ENCODE assay signal across 29 cellular contexts in the genomic region with DNA sequence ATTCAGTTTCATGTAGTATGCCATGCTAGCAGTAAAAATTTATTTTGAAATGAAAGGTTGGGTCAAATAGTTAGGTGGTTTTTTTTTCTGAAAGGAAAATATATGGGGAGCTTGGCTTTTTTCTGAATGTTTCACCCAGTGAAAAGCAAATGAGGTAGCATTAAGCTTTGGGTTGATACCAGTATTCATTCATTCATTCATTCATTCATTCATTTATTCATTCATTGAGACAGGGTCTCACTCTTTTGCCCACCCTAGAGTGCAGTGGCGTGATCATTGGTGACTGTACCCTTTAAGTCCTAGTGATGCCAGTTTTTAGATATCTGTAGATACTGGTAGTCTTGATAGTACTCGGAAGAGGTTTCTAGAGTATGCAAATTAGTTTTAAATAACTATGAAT.
"Had no signal": no experiment of that assay in that cellular context is flagged by ENCODE, and none has a peak within 500 bp of the region (broad histone marks: within the 10 kb centered on the region; RNA-seq: fewer than 3 reads in every experiment).

No MANE protein-coding gene starts in this region.

- H3K4me3 ChIP-seq: stomach, suprapubic skin, testis, thoracic aorta, thyroid gland, tibial artery, tibial nerve, transverse colon, upper lobe of left lung, upper lobe of right lung, uterus, vagina had no signal

- H3K36me3 ChIP-seq: thyroid gland, transverse colon, uterus had no signal

- FAIRE-seq: urothelium cell line had no signal

- H3K9me3 ChIP-seq: stomach, suprapubic skin, testis, thoracic aorta, thyroid gland, tibial artery, tibial nerve, transverse colon, upper lobe of left lung, upper lobe of right lung, uterus, vagina had no signal

- H3K4me3 Mint-ChIP-seq: stimulated activated effector memory CD8-positive, alpha-beta T cell treated with anti-CD3 and anti-CD28 coated beads, Interleukin-12 subunit alpha, Interleukin-12 subunit beta, amount 100 ng/mL, for 72 hours; stimulated activated memory B cell treated with anti-CD40 and anti-IgM and Interleukin-4, amounts not matched to agents 10 μg/mL and 1 μg/mL and 100 μg/mL, for 72 hours; stimulated activated naive B cell treated with anti-CD40 and anti-IgM and Interleukin-4, amounts not matched to agents 10 μg/mL and 1 μg/mL and 100 μg/mL, for 72 hours; stimulated activated naive CD8-positive, alpha-beta T cell treated with anti-CD3 and anti-CD28 coated beads, Interleukin-15, amount 100 ng/mL, for 72 hours; stimulated activated naive CD8-positive, alpha-beta T cell treated with anti-CD3 and anti-CD28 coated beads, Interleukin-15, Interleukin-2, amounts not matched to agents 100 ng/mL and 50 ng/mL, for 24 hours; type B pancreatic cell had no signal

- H3K27ac Mint-ChIP-seq: stimulated activated effector memory CD8-positive, alpha-beta T cell treated with anti-CD3 and anti-CD28 coated beads, Interleukin-12 subunit alpha, Interleukin-12 subunit beta, amount 100 ng/mL, for 72 hours; stimulated activated memory B cell treated with anti-CD40 and anti-IgM and Interleukin-4, amounts not matched to agents 10 μg/mL and 1 μg/mL and 100 μg/mL, for 72 hours; stimulated activated naive B cell treated with anti-CD40 and anti-IgM and Interleukin-4, amounts not matched to agents 10 μg/mL and 1 μg/mL and 100 μg/mL, for 72 hours; stimulated activated naive CD8-positive, alpha-beta T cell treated with anti-CD3 and anti-CD28 coated beads, Interleukin-15, amount 100 ng/mL, for 72 hours; stimulated activated naive CD8-positive, alpha-beta T cell treated with anti-CD3 and anti-CD28 coated beads, Interleukin-15, Interleukin-2, amounts not matched to agents 100 ng/mL and 50 ng/mL, for 24 hours; type B pancreatic cell had no signal

- ATAC-seq: stimulated activated effector memory CD8-positive, alpha-beta T cell treated with anti-CD3 and anti-CD28 coated beads, Interleukin-12 subunit alpha, Interleukin-12 subunit beta, amount 100 ng/mL, for 72 hours; stimulated activated memory B cell treated with anti-CD40 and anti-IgM and Interleukin-4, amounts not matched to agents 10 μg/mL and 1 μg/mL and 100 μg/mL, for 72 hours; stimulated activated naive B cell treated with anti-CD40 and anti-IgM and Interleukin-4, amounts not matched to agents 10 μg/mL and 1 μg/mL and 100 μg/mL, for 72 hours; stimulated activated naive CD8-positive, alpha-beta T cell treated with anti-CD3 and anti-CD28 coated beads, Interleukin-15, amount 100 ng/mL, for 72 hours; stimulated activated naive CD8-positive, alpha-beta T cell treated with anti-CD3 and anti-CD28 coated beads, Interleukin-15, Interleukin-2, amounts not matched to agents 100 U/mL and 50 U/mL, for 24 hours; upper lobe of right lung had no signal

- H3K4me1 ChIP-seq: stomach, suprapubic skin, testis, tibial artery, tibial nerve, transverse colon, upper lobe of left lung, upper lobe of right lung, uterus, vagina had no signal

- DNase-seq: stimulated activated CD4-positive, alpha-beta T cell treated with anti-CD3 and anti-CD28 coated beads, Interleukin-2, amount 100 ng/mL, for 48 hours; stimulated activated CD4-positive, alpha-beta T cell treated with anti-CD3 and anti-CD28 coated beads, Interleukin-4, amount 100 ng/mL, for 1 hour; stimulated activated CD4-positive, alpha-beta T cell treated with anti-CD3 and anti-CD28 coated beads, Interleukin-4, amount 100 ng/mL, for 24 hours; stimulated activated CD4-positive, alpha-beta T cell treated with anti-CD3 and anti-CD28 coated beads, Interleukin-4, amount 100 ng/mL, for 4 hours; stimulated activated CD8-positive, alpha-beta memory T cell treated with anti-CD3 and anti-CD28 coated beads, Interleukin-4, amount 100 ng/mL, for 48 hours; stimulated activated naive B cell treated with anti-CD40 and anti-IgM and Interleukin-4, amounts not matched to agents 10 μg/mL and 1 μg/mL and 100 μg/mL, for 72 hours; stimulated activated naive CD4-positive, alpha-beta T cell; stimulated activated naive CD4-positive, alpha-beta T cell treated with Interleukin-2 at 50 U/mL for 16 hours; stimulated activated naive CD8-positive, alpha-beta T cell treated with anti-CD3 and anti-CD28 coated beads, Interleukin-15, amount 100 ng/mL, for 72 hours; stimulated activated naive CD8-positive, alpha-beta T cell treated with anti-CD3 and anti-CD28 coated beads, Interleukin-15, Interleukin-2, amounts not matched to agents 100 U/mL and 50 U/mL, for 24 hours; stomach; substantia nigra; testis; thyroid gland; tibial artery; transverse colon; trophoblast cell; upper lobe of left lung; upper lobe of right lung; uterus had no signal

- H3K27me3 Mint-ChIP-seq: stimulated activated memory B cell treated with anti-CD40 and anti-IgM and Interleukin-4, amounts not matched to agents 10 μg/mL and 1 μg/mL and 100 μg/mL, for 72 hours; stimulated activated naive B cell treated with anti-CD40 and anti-IgM and Interleukin-4, amounts not matched to agents 10 μg/mL and 1 μg/mL and 100 μg/mL, for 72 hours; stimulated activated naive CD8-positive, alpha-beta T cell treated with anti-CD3 and anti-CD28 coated beads, Interleukin-15, amount 100 ng/mL, for 72 hours; stimulated activated naive CD8-positive, alpha-beta T cell treated with anti-CD3 and anti-CD28 coated beads, Interleukin-15, Interleukin-2, amounts not matched to agents 100 ng/mL and 50 ng/mL, for 24 hours; type B pancreatic cell had no signal

- H3K27ac ChIP-seq: stomach, suprapubic skin, testis, thoracic aorta, thyroid gland, tibial artery, tibial nerve, transverse colon, upper lobe of left lung, upper lobe of right lung, uterus, vagina had no signal

- H3K9me3 Mint-ChIP-seq: stimulated activated effector memory CD8-positive, alpha-beta T cell treated with anti-CD3 and anti-CD28 coated beads, Interleukin-12 subunit alpha, Interleukin-12 subunit beta, amount 100 ng/mL, for 72 hours; stimulated activated memory B cell treated with anti-CD40 and anti-IgM and Interleukin-4, amounts not matched to agents 10 μg/mL and 1 μg/mL and 100 μg/mL, for 72 hours; stimulated activated naive B cell treated with anti-CD40 and anti-IgM and Interleukin-4, amounts not matched to agents 10 μg/mL and 1 μg/mL and 100 μg/mL, for 72 hours; stimulated activated naive CD8-positive, alpha-beta T cell treated with anti-CD3 and anti-CD28 coated beads, Interleukin-15, amount 100 ng/mL, for 72 hours; stimulated activated naive CD8-positive, alpha-beta T cell treated with anti-CD3 and anti-CD28 coated beads, Interleukin-15, Interleukin-2, amounts not matched to agents 100 ng/mL and 50 ng/mL, for 24 hours; type B pancreatic cell had no signal

- H3K27me3 ChIP-seq: stomach, suprapubic skin, testis, thyroid gland, tibial artery, tibial nerve, transverse colon, upper lobe of left lung, upper lobe of right lung, uterus, vagina had no signal

- H3K4me1 Mint-ChIP-seq: stimulated activated memory B cell treated with anti-CD40 and anti-IgM and Interleukin-4, amounts not matched to agents 10 μg/mL and 1 μg/mL and 100 μg/mL, for 72 hours; stimulated activated naive B cell treated with anti-CD40 and anti-IgM and Interleukin-4, amounts not matched to agents 10 μg/mL and 1 μg/mL and 100 μg/mL, for 72 hours; stimulated activated naive CD8-positive, alpha-beta T cell treated with anti-CD3 and anti-CD28 coated beads, Interleukin-15, amount 100 ng/mL, for 72 hours had no signal
